Comparison of ENCODE assay signal across 22 cellular contexts in genomic region chr10:96389785-96390184, GRCh38. TPM values are rescaled to one million over a fixed set of nuclear protein-coding genes. Genes with fewer than 3 reads are reported as not detected.
DNase-seq lines count a peak whose midpoint lies in the region; ATAC-seq lines count a peak whose summit lies in the region.
"Had no signal": no experiment of that assay in that cellular context is flagged by ENCODE, and none has a peak within 500 bp of the region (broad histone marks: within the 10 kb centered on the region; RNA-seq: fewer than 3 reads in every experiment).

No MANE protein-coding gene starts in this region.

- H2AFZ ChIP-seq in trophoblast cell (ENCODE audit: insufficient read depth, low read length, poor library complexity), result no peak overlapping the region
- H2AFZ ChIP-seq: GM23338 had no signal

- H3K79me2 ChIP-seq in trophoblast cell (ENCODE audit: control insufficient read depth, insufficient read depth, low read length, poor library complexity), result no peaks in the 10 kb centered on the region

- DNase-seq in NCI-H2196 (lab: John Stamatoyannopoulos, UW; ENCODE audit: unreplicated experiment), result peak; percentile 3
- DNase-seq in NCI-H2196 treated with DMSO at 0.1 percent for 48 hours (lab: John Stamatoyannopoulos, UW; ENCODE audit: unreplicated experiment), result no peak
- DNase-seq in stimulated activated naive CD8-positive, alpha-beta T cell treated with anti-CD3 and anti-CD28 coated beads, Interleukin-15, amount 100 ng/mL, for 72 hours, result no peak
- no peak for DNase-seq in stimulated activated naive CD8-positive, alpha-beta T cell treated with anti-CD3 and anti-CD28 coated beads, Interleukin-15, Interleukin-2, amounts not matched to agents 100 U/mL and 50 U/mL, for 24 hours
- DNase-seq in foreskin melanocyte, result no peak
- DNase-seq in trophoblast cell, result no peak
- DNase-seq in DMS153 (lab: John Stamatoyannopoulos, UW), result no peak
- DNase-seq: ACHN; Caco-2; CD4-positive, alpha-beta memory T cell; KBM-7; MM.1S; NCI-H1048; NCI-H1436; NCI-H187 treated with DMSO at 0.1 percent for 48 hours; NCI-H345; NCI-H526; SK-N-SH had no signal

- no peak overlapping the region for H2AK5ac ChIP-seq in trophoblast cell (ENCODE audit: low read length)

- peak; percentile 31 for ATAC-seq in stimulated activated naive CD8-positive, alpha-beta T cell treated with anti-CD3 and anti-CD28 coated beads, Interleukin-15, amount 100 ng/mL, for 72 hours
- no peak for ATAC-seq in stimulated activated naive CD8-positive, alpha-beta T cell treated with anti-CD3 and anti-CD28 coated beads, Interleukin-15, Interleukin-2, amounts not matched to agents 100 U/mL and 50 U/mL, for 24 hours
- ATAC-seq: GM23338 had no signal

- H3K4me3 ChIP-seq in rectal smooth muscle tissue (ENCODE audit: low read length) (no peak overlapping the region), trophoblast cell (ENCODE audit: low read depth, low read length) (no peak overlapping the region)
- H3K4me3 ChIP-seq: BLaER1, GM23338, HAP-1 had no signal

- no CpG with 5 or more reads among the region's 5 CpGs for WGBS in trophoblast cell (ENCODE audit: extremely low coverage, insufficient coverage, insufficient read length)

- no peaks in the 10 kb centered on the region for H3K36me3 ChIP-seq in rectal smooth muscle tissue (ENCODE audit: control insufficient read depth, insufficient read depth, low read length)
- H3K36me3 ChIP-seq in trophoblast cell (ENCODE audit: control insufficient read depth in 1 of 2, insufficient read depth in 2 of 2, low read length in 2 of 2), result no peaks in the 10 kb centered on the region
- H3K36me3 ChIP-seq: BLaER1, HAP-1 had no signal

- H3K18ac ChIP-seq in trophoblast cell (ENCODE audit: low read length), result no peak overlapping the region

- H2BK5ac ChIP-seq in trophoblast cell (ENCODE audit: low read depth, low read length, poor library complexity), result no peak overlapping the region

- no peaks in the 10 kb centered on the region for H3K9me3 ChIP-seq in trophoblast cell (ENCODE audit: insufficient read depth, low read depth, low read length)
- H3K9me3 ChIP-seq: BLaER1, Caco-2, HAP-1, SK-N-SH had no signal

- no peak overlapping the region for H3K4me3 Mint-ChIP-seq in stimulated activated naive CD8-positive, alpha-beta T cell treated with anti-CD3 and anti-CD28 coated beads, Interleukin-15, amount 100 ng/mL, for 72 hours
- H3K4me3 Mint-ChIP-seq: CD4-positive, alpha-beta memory T cell; GM23338 had no signal

- no peaks in the 10 kb centered on the region for H3K4me1 Mint-ChIP-seq in stimulated activated naive CD8-positive, alpha-beta T cell treated with anti-CD3 and anti-CD28 coated beads, Interleukin-15, amount 100 ng/mL, for 72 hours
- H3K4me1 Mint-ChIP-seq: CD4-positive, alpha-beta memory T cell; GM23338 had no signal

- no peaks in the 10 kb centered on the region for H3K27me3 Mint-ChIP-seq in stimulated activated naive CD8-positive, alpha-beta T cell treated with anti-CD3 and anti-CD28 coated beads, Interleukin-15, amount 100 ng/mL, for 72 hours

- peak overlapping the region; percentile 69 for H3K27ac ChIP-seq in rectal smooth muscle tissue (ENCODE audit: low read depth, low read length)
- H3K27ac ChIP-seq in trophoblast cell (ENCODE audit: low read depth, low read length), result no peak overlapping the region
- H3K27ac ChIP-seq: BLaER1 had no signal

- no peak overlapping the region for H2BK12ac ChIP-seq in trophoblast cell (ENCODE audit: low read length)

- H3K14ac ChIP-seq in trophoblast cell (ENCODE audit: low read length), result no peak overlapping the region

- H3K4me2 ChIP-seq in trophoblast cell (ENCODE audit: low read length), result no peak overlapping the region
- H3K4me2 ChIP-seq: BLaER1, GM23338, SK-N-SH had no signal

- H3K9ac ChIP-seq in rectal smooth muscle tissue (ENCODE audit: low read length) (no peak overlapping the region), trophoblast cell (ENCODE audit: low read length) (no peak overlapping the region)
- H3K9ac ChIP-seq: BLaER1, SK-N-SH had no signal

- H2BK120ac ChIP-seq in trophoblast cell (ENCODE audit: insufficient read depth, low read length, poor library complexity), result no peak overlapping the region

- H4K12ac ChIP-seq in trophoblast cell (ENCODE audit: low read depth, low read length), result no peak overlapping the region

- no peak overlapping the region for H4K8ac ChIP-seq in trophoblast cell (ENCODE audit: low read depth, low read length)

- no peak overlapping the region for H4K91ac ChIP-seq in trophoblast cell (ENCODE audit: low read depth, low read length)

- no peak overlapping the region for H3K4ac ChIP-seq in trophoblast cell (ENCODE audit: low read depth, low read length)

- H3K27ac Mint-ChIP-seq in stimulated activated naive CD8-positive, alpha-beta T cell treated with anti-CD3 and anti-CD28 coated beads, Interleukin-15, amount 100 ng/mL, for 72 hours, result no peak overlapping the region
- H3K27ac Mint-ChIP-seq: CD4-positive, alpha-beta memory T cell; GM23338 had no signal

- peaks cover 3% of the 10 kb centered on the region for H3K27me3 ChIP-seq in rectal smooth muscle tissue (ENCODE audit: control insufficient read depth, insufficient read depth, low read length)
- H3K27me3 ChIP-seq in trophoblast cell (ENCODE audit: insufficient read depth, low read length), result no peaks in the 10 kb centered on the region
- H3K27me3 ChIP-seq: BLaER1 had no signal

- no peaks in the 10 kb centered on the region for H3K79me1 ChIP-seq in trophoblast cell (ENCODE audit: low read length)

- no peak overlapping the region for H3K23ac ChIP-seq in trophoblast cell (ENCODE audit: low read length)

- H3K4me1 ChIP-seq in rectal smooth muscle tissue (ENCODE audit: control insufficient read depth, insufficient read depth, low read length) (peaks cover 24% of the 10 kb centered on the region), trophoblast cell (ENCODE audit: control insufficient read depth in 1 of 2, insufficient read depth in 2 of 2, low read length in 2 of 2) (peaks cover 2 to 4% of the 10 kb centered on the region in 2 experiments)
- H3K4me1 ChIP-seq: BLaER1, Caco-2, HAP-1 had no signal

- no peaks in the 10 kb centered on the region for H3K9me3 Mint-ChIP-seq in stimulated activated naive CD8-positive, alpha-beta T cell treated with anti-CD3 and anti-CD28 coated beads, Interleukin-15, amount 100 ng/mL, for 72 hours
- H3K9me3 Mint-ChIP-seq: GM23338 had no signal

RNA-seq across cellular contexts. Expression of gene OPALIN, which starts 31.0 kb away (rescaled TPM):
- 0.01 and 0.04 TPM in 2 replicates for polyA plus RNA-seq in trophoblast cell (2013)
- polyA plus RNA-seq: CD4-positive, alpha-beta memory T cell; GM23338; SK-N-SH had no signal
